In the genomic region with DNA sequence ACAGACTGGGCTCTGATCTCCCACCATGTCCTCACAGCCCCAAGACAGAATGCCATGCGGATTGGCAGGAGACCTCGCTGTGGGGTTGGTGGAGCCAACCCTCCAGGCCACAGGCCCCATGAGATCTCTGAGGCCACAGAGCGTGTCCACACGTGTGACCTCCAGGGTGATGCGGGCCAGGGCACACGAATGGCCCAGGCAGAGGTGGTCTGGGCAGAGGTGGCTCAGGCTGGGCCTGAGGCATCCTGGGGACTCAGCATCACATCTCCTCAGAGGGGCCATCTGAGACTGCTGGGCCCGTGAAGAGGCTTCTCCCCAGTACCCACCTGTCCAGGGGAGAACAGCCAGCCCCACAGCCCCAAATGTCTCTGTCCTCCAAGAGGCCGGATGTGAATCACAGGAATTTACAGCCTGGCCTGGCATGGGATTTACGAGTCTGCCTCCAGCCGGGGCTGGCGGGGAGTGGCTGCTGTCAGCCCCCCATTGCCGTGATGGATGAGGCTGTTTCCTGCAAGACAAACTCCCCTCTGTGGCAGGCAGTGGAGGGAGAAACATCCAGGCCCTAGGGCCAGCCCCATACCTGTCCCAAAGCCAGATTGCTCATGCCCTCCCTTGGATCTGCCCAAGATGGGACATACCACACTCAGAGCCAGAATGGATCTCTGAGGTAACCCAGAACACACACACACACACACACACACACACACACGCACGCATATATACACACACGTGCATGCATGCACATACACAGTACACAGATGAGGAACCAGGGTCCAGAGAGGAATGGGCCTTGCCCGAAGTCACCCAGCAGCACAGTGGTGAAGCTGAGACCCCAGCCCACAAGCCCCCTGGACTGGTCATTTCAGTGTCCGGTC, we compare ENCODE assay signal across 17 cellular contexts.
A peak's percentile ranks its signal among the peaks of the same experiment; 100 is the strongest.
DNase-seq lines count a peak whose midpoint lies in the region; ATAC-seq and TF ChIP-seq lines count a peak whose summit lies in the region.
"Had no signal": no experiment of that assay in that cellular context is flagged by ENCODE, and none has a peak within 500 bp of the region (broad histone marks: within the 10 kb centered on the region; RNA-seq: fewer than 3 reads in every experiment).

No MANE protein-coding gene starts in this region.

- peaks cover 0 to under 1% (median 0%) of the 10 kb centered on the region in 7 donors for H3K27me3 ChIP-seq in heart right ventricle
- peaks cover 0 to 4% of the 10 kb centered on the region in 2 donors for H3K27me3 ChIP-seq in left lung
- H3K27me3 ChIP-seq in upper lobe of right lung, result no peaks in the 10 kb centered on the region
- H3K27me3 ChIP-seq: heart left ventricle had no signal

- no peak for TF ChIP-seq CTCF in heart right ventricle (IDR thresholded peaks at IDR 0.05)
- no peak for TF ChIP-seq CTCF in left lung (IDR thresholded peaks at IDR 0.05)
- no peak for TF ChIP-seq CTCF in upper lobe of right lung (IDR thresholded peaks at IDR 0.05)

- H3K9me3 ChIP-seq in heart right ventricle, result no peaks in the 10 kb centered on the region
- H3K9me3 ChIP-seq in left lung, result no peaks in the 10 kb centered on the region
- no peaks in the 10 kb centered on the region for H3K9me3 ChIP-seq in upper lobe of right lung
- H3K9me3 ChIP-seq: heart left ventricle had no signal

- no peak overlapping the region for H3K27ac ChIP-seq in heart right ventricle
- no peak overlapping the region for H3K27ac ChIP-seq in left lung
- H3K27ac ChIP-seq in upper lobe of right lung, result no peak overlapping the region
- no peak overlapping the region for H3K27ac ChIP-seq in substantia nigra (ENCODE audit: low read depth, low read length, poor library complexity, severe bottlenecking)
- H3K27ac ChIP-seq: heart left ventricle, HL-60 had no signal

- intact Hi-C loops in Right ventricle myocardium superior (cut with DNase I), result no loop called here
- intact Hi-C loops in heart right ventricle (cut with DNase I), result no loop called here
- intact Hi-C loops in left lung (cut with DNase I), result no loop called here
- intact Hi-C loops in upper lobe of right lung (cut with DNase I), result no loop called here

- H3K4me1 ChIP-seq in heart right ventricle, result no peaks in the 10 kb centered on the region
- H3K4me1 ChIP-seq in left lung, result no peaks in the 10 kb centered on the region
- H3K4me1 ChIP-seq in upper lobe of right lung, result peaks cover 3% of the 10 kb centered on the region

- 78 to 86% methylated on average over 17 of the region's 17 CpGs for WGBS in heart right ventricle, 2 donors

- H3K36me3 ChIP-seq in heart right ventricle (no peaks in the 10 kb centered on the region), left lung (no peaks in the 10 kb centered on the region), upper lobe of right lung (no peaks in the 10 kb centered on the region)
- H3K36me3 ChIP-seq: heart left ventricle had no signal

- peak; percentile 34 for DNase-seq in Right ventricle myocardium superior
- no peak for DNase-seq in heart right ventricle
- DNase-seq in T1000 (lab: John Stamatoyannopoulos, UW), result peak; percentile 51
- peak; percentile 19 to 49 for DNase-seq in left lung
- peak; percentile 38 for DNase-seq in upper lobe of right lung
- no peak for DNase-seq in HPDE6-E6E7 (ENCODE audit: extremely low spot score)
- DNase-seq in substantia nigra (lab: John Stamatoyannopoulos, UW), result no peak
- DNase-seq in hippocampal formation (lab: John Stamatoyannopoulos, UW), result no peak
- DNase-seq: activated CD8-positive, alpha-beta memory T cell treated with anti-CD3 and anti-CD28 coated beads, Interleukin-2, amount 50 U/mL, for 48 hours; Calu3; erythroblast; Kasumi-1; NCI-H524 treated with DMSO at 0.1 percent for 48 hours; stimulated activated naive CD4-positive, alpha-beta T cell treated with Interleukin-2 at 50 U/mL for 16 hours had no signal

- ATAC-seq in Right ventricle myocardium superior (ENCODE audit: poor library complexity), result no peak
- no peak for ATAC-seq in heart right ventricle
- no peak for ATAC-seq in left lung
- no peak for ATAC-seq in upper lobe of right lung
- ATAC-seq: naive thymus-derived CD8-positive, alpha-beta T cell had no signal

- no peak overlapping the region for H3K4me3 ChIP-seq in heart right ventricle
- H3K4me3 ChIP-seq in left lung, result no peak overlapping the region
- H3K4me3 ChIP-seq in upper lobe of right lung, result no peak overlapping the region
- H3K4me3 ChIP-seq: heart left ventricle had no signal

Comparison
In these comparisons a context has a peak if more than half of its experiments do, and no peak if none do; other contexts are left out.
1. DNase-seq: peak in Right ventricle myocardium superior (single experiment), T1000 (single experiment), left lung (2 of 2) and upper lobe of right lung (single experiment); none in heart right ventricle (0 of 2), HPDE6-E6E7 (single experiment), substantia nigra (0 of 49) and hippocampal formation (0 of 2).